Comparison of ENCODE assay signal across 8 cellular contexts in the genomic region with DNA sequence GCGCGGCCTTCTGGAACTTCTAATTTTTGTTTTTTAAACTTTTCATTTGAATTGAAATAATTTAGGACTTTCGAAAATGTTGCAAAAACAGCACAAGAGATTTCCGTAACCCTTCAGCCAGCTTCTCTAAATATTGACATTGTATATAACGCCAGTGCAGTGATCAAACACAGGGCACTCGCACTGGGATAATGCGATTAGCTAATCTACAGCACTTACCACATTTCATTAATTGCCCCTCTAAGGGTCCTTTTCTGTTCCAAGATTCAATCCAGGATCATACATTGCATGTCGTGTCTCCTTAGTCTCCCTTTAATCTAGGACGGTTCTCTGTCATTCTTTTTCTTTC. TPM values are rescaled to one million over a fixed set of nuclear protein-coding genes. Genes with fewer than 3 reads are reported as not detected.
DNase-seq lines count a peak whose midpoint lies in the region; ATAC-seq and TF ChIP-seq lines count a peak whose summit lies in the region.

No MANE protein-coding gene starts in this region.

- no peaks in the 10 kb centered on the region for H3F3A ChIP-seq in OCI-LY1 (ENCODE audit: insufficient read depth, low read length)

- H3K4me1 ChIP-seq in OCI-LY1 (ENCODE audit: insufficient read depth, low read length, severe bottlenecking) (peaks cover 31% of the 10 kb centered on the region), esophagus squamous epithelium (peaks cover 0 to 44% (median 0%) of the 10 kb centered on the region in 3 donors), rectal smooth muscle tissue (ENCODE audit: control insufficient read depth, insufficient read depth, low read length) (peaks cover 3% of the 10 kb centered on the region)

- H3K9me3 ChIP-seq in OCI-LY1 (ENCODE audit: low read length) = no peaks in the 10 kb centered on the region
- no peaks in the 10 kb centered on the region for H3K9me3 ChIP-seq in esophagus squamous epithelium

- no peaks in the 10 kb centered on the region for H3K36me3 ChIP-seq in OCI-LY1 (ENCODE audit: insufficient read depth, low read length)
- no peaks in the 10 kb centered on the region for H3K36me3 ChIP-seq in esophagus squamous epithelium
- H3K36me3 ChIP-seq in rectal smooth muscle tissue (ENCODE audit: control insufficient read depth, insufficient read depth, low read length) = no peaks in the 10 kb centered on the region

- H3K4me2 ChIP-seq in OCI-LY1 (ENCODE audit: low read length) = peak overlapping the region; percentile 80

- H3K27me3 ChIP-seq in OCI-LY1 (ENCODE audit: insufficient read depth, low read length) (no peaks in the 10 kb centered on the region), esophagus squamous epithelium (no peaks in the 10 kb centered on the region), rectal smooth muscle tissue (ENCODE audit: control insufficient read depth, insufficient read depth, low read length) (no peaks in the 10 kb centered on the region)

- intact Hi-C loops in esophagus squamous epithelium (cut with DNase I) = no loop called here

- peaks cover 9% of the 10 kb centered on the region; the same call in 1 of the 2 replicates for H3K79me2 ChIP-seq in OCI-LY1 (ENCODE audit: insufficient read depth, low read length)

- TF ChIP-seq CTCF in OCI-LY1 (IDR thresholded peaks at IDR 0.05; ENCODE audit: low read length) = no peak
- TF ChIP-seq CTCF in esophagus squamous epithelium (IDR thresholded peaks at IDR 0.05) = no peak
- TF ChIP-seq CTCF in GM10266 (IDR thresholded peaks at IDR 0.05; ENCODE audit: control insufficient read depth, insufficient read depth, low read depth, missing control alignments) = no peak

- H3K9me2 ChIP-seq in OCI-LY1 (ENCODE audit: low read depth, low read length) = no peaks in the 10 kb centered on the region

- H3K27ac ChIP-seq in OCI-LY1 (ENCODE audit: low read depth, low read length, poor library complexity, severe bottlenecking) = no peak overlapping the region
- H3K27ac ChIP-seq in esophagus squamous epithelium = peak overlapping the region; percentile 74 to 89 (median 82)
- peak overlapping the region; percentile 56 for H3K27ac ChIP-seq in rectal smooth muscle tissue (ENCODE audit: low read depth, low read length)
- H3K27ac ChIP-seq in caudate nucleus (ENCODE audit: low read depth, low read length) = no peak overlapping the region

- peak overlapping the region; percentile 67 for H2AFZ ChIP-seq in OCI-LY1 (ENCODE audit: low read length)

- peak; percentile 7 for ATAC-seq in GM18517 (IDR thresholded peaks at IDR 0.05; ENCODE audit: unreplicated experiment)

- H3K9ac ChIP-seq in OCI-LY1 (ENCODE audit: low read length) (peak overlapping the region; percentile 88; the same call in 1 of the 2 replicates), rectal smooth muscle tissue (ENCODE audit: low read length) (no peak overlapping the region)

- H4K20me1 ChIP-seq in OCI-LY1 (ENCODE audit: insufficient read depth, low read length) = no peaks in the 10 kb centered on the region

- no peak for TF ChIP-seq POLR2A in esophagus squamous epithelium (IDR thresholded peaks at IDR 0.05)
- TF ChIP-seq POLR2A in erythroblast (IDR thresholded peaks at IDR 0.05; ENCODE audit: low read length) = no peak

- WGBS in esophagus squamous epithelium, 2 donors = 8 to 14% methylated on average over 9 of the region's 9 CpGs

- no peak for DNase-seq in esophagus squamous epithelium (lab: John Stamatoyannopoulos, UW)
- DNase-seq in CD1c-positive myeloid dendritic cell (ENCODE audit: extremely low spot score) = no peak
- DNase-seq in GM10266 (ENCODE audit: extremely low spot score) = no peak
- DNase-seq in erythroblast (lab: John Stamatoyannopoulos, UW) = no peak
- no peak for DNase-seq in caudate nucleus (lab: John Stamatoyannopoulos, UW)

- H3K4me3 ChIP-seq in OCI-LY1 (ENCODE audit: low read depth, low read length, poor library complexity, severe bottlenecking) (peak overlapping the region; percentile 85), esophagus squamous epithelium (peak overlapping the region; percentile 68 to 81 (median 72)), rectal smooth muscle tissue (ENCODE audit: low read length) (peak overlapping the region; percentile 94)

RNA-seq across cellular contexts. Expression of a gene that starts 0.3 kb away (rescaled TPM):
- 10 to 100 TPM in 2 of 4 donors, 1 to 10 TPM in 2; 3.2 to 46.0 (median 11.7) TPM for total RNA-seq in esophagus squamous epithelium

Comparison
In these comparisons a context has a peak if more than half of its experiments do, and no peak if none do; other contexts are left out.
1. H3K27ac ChIP-seq: peak in esophagus squamous epithelium (4 of 4) and rectal smooth muscle tissue (single experiment); none in OCI-LY1 (single experiment) and caudate nucleus (single experiment).
2. Peak in every context shown above with its lines, with median percentiles within 50 percentile points of each other: H3K4me3 ChIP-seq.